Comparison of ENCODE assay signal across 1 cellular context in genomic region chr5:1551426-1551825, GRCh38.
TF ChIP-seq lines count a peak whose summit lies in the region.

No MANE protein-coding gene starts in this region.

TF ChIP-seq in HepG2, 621 proteins besides CTCF, POLR2A, EP300 and RAD21:
- TF ChIP-seq KDM5B (CRISPR knock-in tag; IDR thresholded peaks at IDR 0.05; ENCODE audit: borderline replicate concordance): no peak
- TF ChIP-seq FOXA1 (IDR thresholded peaks at IDR 0.05): no peak
- TF ChIP-seq FOXA1 (CRISPR knock-in tag; IDR thresholded peaks at IDR 0.05): no peak
- TF ChIP-seq TCF12 (IDR thresholded peaks at IDR 0.05): no peak
- TF ChIP-seq TCF12 (CRISPR knock-in tag; IDR thresholded peaks at IDR 0.05): no peak
- no peak for TF ChIP-seq SUZ12 (IDR thresholded peaks at IDR 0.05; ENCODE audit: low read depth, low read length)
- no peak for TF ChIP-seq XBP1 (CRISPR knock-in tag; IDR thresholded peaks at IDR 0.05)
- no peak for TF ChIP-seq ZNF124 (CRISPR knock-in tag; IDR thresholded peaks at IDR 0.05)
- no peak for TF ChIP-seq MEIS1 (CRISPR knock-in tag; IDR thresholded peaks at IDR 0.05; ENCODE audit: borderline replicate concordance)
- no peak for TF ChIP-seq KLF9 (CRISPR knock-in tag; IDR thresholded peaks at IDR 0.05; ENCODE audit: low read depth)
- no peak for TF ChIP-seq NFKB2 (CRISPR knock-in tag; IDR thresholded peaks at IDR 0.05; ENCODE audit: borderline replicate concordance)
- no peak for TF ChIP-seq ZKSCAN8 (CRISPR knock-in tag; IDR thresholded peaks at IDR 0.05; ENCODE audit: borderline replicate concordance)
- TF ChIP-seq ELF3 (CRISPR knock-in tag; IDR thresholded peaks at IDR 0.05): no peak
- no peak for TF ChIP-seq LRRFIP1 (CRISPR knock-in tag; conservative IDR thresholded peaks at IDR 0.05)
- TF ChIP-seq RARA (CRISPR knock-in tag; IDR thresholded peaks at IDR 0.05): no peak
- TF ChIP-seq RFXAP (CRISPR knock-in tag; IDR thresholded peaks at IDR 0.05; ENCODE audit: borderline replicate concordance): no peak
- no peak for TF ChIP-seq ZXDC (CRISPR knock-in tag; IDR thresholded peaks at IDR 0.05)
- no peak for TF ChIP-seq ZNF609 (CRISPR knock-in tag; IDR thresholded peaks at IDR 0.05; ENCODE audit: borderline replicate concordance)
- no peak for TF ChIP-seq ZNF468 (CRISPR knock-in tag; IDR thresholded peaks at IDR 0.05)
- no peak for TF ChIP-seq ZNF558 (CRISPR knock-in tag; IDR thresholded peaks at IDR 0.05; ENCODE audit: borderline replicate concordance)
- no peak for TF ChIP-seq ZNF431 (CRISPR knock-in tag; IDR thresholded peaks at IDR 0.05; ENCODE audit: borderline replicate concordance, low read depth)
- TF ChIP-seq TOE1 (CRISPR knock-in tag; IDR thresholded peaks at IDR 0.05): no peak
TF ChIP-seq in HepG2: peak in this region for 0.
